ENCODE assay signal across 12 cellular contexts in genomic region chr3:27392950-27393679, GRCh38.
DNase-seq lines count a peak whose midpoint lies in the region; ATAC-seq and TF ChIP-seq lines count a peak whose summit lies in the region.
"Had no signal": no experiment of that assay in that cellular context is flagged by ENCODE, and none has a peak within 500 bp of the region (broad histone marks: within the 10 kb centered on the region; RNA-seq: fewer than 3 reads in every experiment).

No MANE protein-coding gene starts in this region.

- ATAC-seq in GM18873 (IDR thresholded peaks at IDR 0.05; ENCODE audit: low FRiP score, unreplicated experiment) (peak; percentile 79), GM21619 (IDR thresholded peaks at IDR 0.05; ENCODE audit: unreplicated experiment) (peak; percentile 80), HG03175 (IDR thresholded peaks at IDR 0.05; ENCODE audit: unreplicated experiment) (peak; percentile 50), HG03139 (IDR thresholded peaks at IDR 0.05; ENCODE audit: unreplicated experiment) (no peak)
- ATAC-seq: activated T-cell treated with anti-CD3 and anti-CD28 coated beads, Interleukin-2, amount 50 U/mL, for 4 hours had no signal

- no peaks in the 10 kb centered on the region for H3K27me3 Mint-ChIP-seq in nephron progenitor cell (ENCODE audit: low read depth, poor library complexity)
- no peaks in the 10 kb centered on the region for H3K27me3 Mint-ChIP-seq in T-helper 2 cell treated with Interferon-gamma antibody and Interleukin-4, amounts not matched to agents 5 μg/mL and 100 μg/mL, for 36 hours (ENCODE audit: low read depth)
- H3K27me3 Mint-ChIP-seq: brain had no signal

- DNase-seq in nephron progenitor cell = no peak
- no peak for DNase-seq in T-helper 2 cell treated with Interferon-gamma antibody and Interleukin-4, amounts not matched to agents 5 μg/mL and 100 μg/mL, for 36 hours (ENCODE audit: low spot score)
- DNase-seq in NCI-H187 (lab: John Stamatoyannopoulos, UW) = no peak
- DNase-seq: activated T-cell treated with anti-CD3 and anti-CD28 coated beads, Interleukin-2, amount 50 U/mL, for 4 hours; mammary epithelial cell; ovary; stimulated activated CD4-positive, alpha-beta T cell treated with anti-CD3 and anti-CD28 coated beads, Interleukin-15, amount 100 ng/mL, for 24 hours had no signal

- H3K9me3 Mint-ChIP-seq in nephron progenitor cell = no peaks in the 10 kb centered on the region
- no peaks in the 10 kb centered on the region for H3K9me3 Mint-ChIP-seq in T-helper 2 cell treated with Interferon-gamma antibody and Interleukin-4, amounts not matched to agents 5 μg/mL and 100 μg/mL, for 36 hours
- H3K9me3 Mint-ChIP-seq: activated T-cell treated with anti-CD3 and anti-CD28 coated beads, Interleukin-2, amount 50 U/mL, for 4 hours; brain had no signal

- no peaks in the 10 kb centered on the region for H3K4me1 Mint-ChIP-seq in nephron progenitor cell
- H3K4me1 Mint-ChIP-seq in T-helper 2 cell treated with Interferon-gamma antibody and Interleukin-4, amounts not matched to agents 5 μg/mL and 100 μg/mL, for 36 hours (ENCODE audit: low read depth) = peaks cover 18% of the 10 kb centered on the region
- H3K4me1 Mint-ChIP-seq: brain had no signal

- TF ChIP-seq CTCF in nephron progenitor cell (IDR thresholded peaks at IDR 0.05) = no peak

- H3K27ac Mint-ChIP-seq in nephron progenitor cell = peak overlapping the region; percentile 90
- H3K27ac Mint-ChIP-seq in T-helper 2 cell treated with Interferon-gamma antibody and Interleukin-4, amounts not matched to agents 5 μg/mL and 100 μg/mL, for 36 hours = no peak overlapping the region

- peaks cover 70% of the 10 kb centered on the region for H3K36me3 Mint-ChIP-seq in nephron progenitor cell (ENCODE audit: low read depth)
- H3K36me3 Mint-ChIP-seq in T-helper 2 cell treated with Interferon-gamma antibody and Interleukin-4, amounts not matched to agents 5 μg/mL and 100 μg/mL, for 36 hours (ENCODE audit: low read depth) = peaks cover 47% of the 10 kb centered on the region

- H3K4me3 Mint-ChIP-seq in nephron progenitor cell = no peak overlapping the region
- H3K4me3 Mint-ChIP-seq in T-helper 2 cell treated with Interferon-gamma antibody and Interleukin-4, amounts not matched to agents 5 μg/mL and 100 μg/mL, for 36 hours = no peak overlapping the region
- H3K4me3 Mint-ChIP-seq: activated T-cell treated with anti-CD3 and anti-CD28 coated beads, Interleukin-2, amount 50 U/mL, for 4 hours; brain had no signal
